Comparison of ENCODE assay signal across 9 cellular contexts in genomic region chr2:54294665-54295064, GRCh38. TPM values are rescaled to one million over a fixed set of nuclear protein-coding genes. Genes with fewer than 3 reads are reported as not detected.
"Had no signal": no experiment of that assay in that cellular context is flagged by ENCODE, and none has a peak within 500 bp of the region (broad histone marks: within the 10 kb centered on the region; RNA-seq: fewer than 3 reads in every experiment).

No MANE protein-coding gene starts in this region.

RNA-seq across cellular contexts. Expression of gene TSPYL6, which starts 38.6 kb away (rescaled TPM):
- total RNA-seq: activated CD4-positive, alpha-beta T cell treated with anti-CD3 and anti-CD28 coated beads, Interleukin-2, amount 10 ng/mL, durations not matched to agents 24 days and 14 days; activated CD8-positive, alpha-beta T cell treated with anti-CD3 and anti-CD28 coated beads, Interleukin-2, amount 10 ng/mL, durations not matched to agents 7 days and 5 days; activated naive CD8-positive, alpha-beta T cell treated with anti-CD3 and anti-CD28 coated beads, Interleukin-2, amount 10 ng/mL, durations not matched to agents 7 days and 5 days; activated T-helper 2 cell treated with anti-CD3 and anti-CD28 coated beads, Interferon-gamma antibody, Interleukin-2, Interleukin-4, amounts not matched to agents 10 μg/mL and 5 μg/mL and 100 μg/mL, durations not matched to agents 14 hours and 24 hours and 36 hours; ascending aorta; PC-9; T-helper 1 cell treated with Interleukin-12 subunit alpha and Interleukin-12 subunit beta and Interleukin-4 antibody, amounts not matched to agents 30 ng/mL and 1 ng/mL, for 36 hours; T-helper 2 cell treated with Interferon-gamma antibody and Interleukin-4, amounts not matched to agents 100 ng/mL and 5 ng/mL, for 36 hours had no signal
- polyA plus RNA-seq: adipose tissue had no signal
